Comparison of ENCODE assay signal across 9 cellular contexts in genomic region chr7:106009511-106010226, GRCh38. TPM values are rescaled to one million over a fixed set of nuclear protein-coding genes. Genes with fewer than 3 reads are reported as not detected.
DNase-seq lines count a peak whose midpoint lies in the region; ATAC-seq and TF ChIP-seq lines count a peak whose summit lies in the region.
"Had no signal": no experiment of that assay in that cellular context is flagged by ENCODE, and none has a peak within 500 bp of the region (broad histone marks: within the 10 kb centered on the region; RNA-seq: fewer than 3 reads in every experiment).

No MANE protein-coding gene starts in this region.

- peak in 1 of 2 donors; percentile 65 for TF ChIP-seq POLR2A in adrenal gland (IDR thresholded peaks at IDR 0.05)
- TF ChIP-seq POLR2A in prostate gland (IDR thresholded peaks at IDR 0.05), result no peak

- ATAC-seq in GM21447 (IDR thresholded peaks at IDR 0.05; ENCODE audit: unreplicated experiment) (peak; percentile 69), heart right ventricle (peak; percentile 93 to 98 (median 96))

- CTCF ChIA-PET in CD4-positive, alpha-beta memory T cell (lab: Charles Lee; ENCODE audit: partially characterized antibody), result interaction anchor here (0.8 to 7.2 kb wide), 19 partner anchors 11 to 353 kb away, joined by 3 to 99 read pairs (median 4); no protein-coding TSS in a partner anchor

- H3K4me3 Mint-ChIP-seq in CD4-positive, alpha-beta memory T cell, result peak overlapping the region in 4 of 8 donors; percentile 34 to 64 (median 48)
- H3K4me3 Mint-ChIP-seq: T-helper 1 cell treated with Interleukin-12 subunit alpha and Interleukin-12 subunit beta and Interleukin-4 antibody, amounts not matched to agents 30 μg/mL and 1 μg/mL, for 36 hours had no signal

- H3K4me3 ChIP-seq in CD4-positive, alpha-beta memory T cell (ENCODE audit: low read length in 2 of 2), result no peak overlapping the region
- H3K4me3 ChIP-seq in adrenal gland (peak overlapping the region in 1 of 4 donors; percentile 43), heart right ventricle (peak overlapping the region in 1 of 10 donors; percentile 2), prostate gland (no peak overlapping the region)

- H3K9me3 ChIP-seq in CD4-positive, alpha-beta memory T cell (ENCODE audit: control insufficient read depth in 1 of 2, low read length in 2 of 2), result no peaks in the 10 kb centered on the region
- no peaks in the 10 kb centered on the region for H3K9me3 ChIP-seq in adrenal gland (replicated peaks in 1 of 3)
- H3K9me3 ChIP-seq in heart right ventricle, result peaks cover 0 to 14% (median 0%) of the 10 kb centered on the region in 11 donors
- H3K9me3 ChIP-seq in prostate gland, result no peaks in the 10 kb centered on the region

- peaks cover 18 to 28% (median 24%) of the 10 kb centered on the region in 4 donors for H3K4me1 Mint-ChIP-seq in CD4-positive, alpha-beta memory T cell

- TF ChIP-seq CTCF in adrenal gland (IDR thresholded peaks at IDR 0.05), result peak; percentile 86 to 98 (median 94)
- peak; percentile 93 to 98 (median 96) for TF ChIP-seq CTCF in heart right ventricle (IDR thresholded peaks at IDR 0.05)
- peak; percentile 78 to 96 (median 94) for TF ChIP-seq CTCF in prostate gland (IDR thresholded peaks at IDR 0.05)

- H3K27me3 Mint-ChIP-seq in CD4-positive, alpha-beta memory T cell, result no peaks in the 10 kb centered on the region

- peaks cover 23% of the 10 kb centered on the region for H3K4me1 ChIP-seq in CD4-positive, alpha-beta memory T cell (ENCODE audit: insufficient read depth, low read length)
- H3K4me1 ChIP-seq in adrenal gland (replicated peaks in 1 of 2), result peaks cover 3 to 18% of the 10 kb centered on the region in 2 donors
- H3K4me1 ChIP-seq in heart right ventricle, result peaks cover 0 to 16% (median 5%) of the 10 kb centered on the region in 9 donors
- H3K4me1 ChIP-seq in prostate gland (replicated peaks), result no peaks in the 10 kb centered on the region

- H3K36me3 ChIP-seq in CD4-positive, alpha-beta memory T cell (ENCODE audit: insufficient read depth, low read length), result no peaks in the 10 kb centered on the region
- H3K36me3 ChIP-seq in adrenal gland (replicated peaks in 1 of 2) (no peaks in the 10 kb centered on the region), heart right ventricle (no peaks in the 10 kb centered on the region), prostate gland (no peaks in the 10 kb centered on the region)

- H3K36me3 Mint-ChIP-seq in CD4-positive, alpha-beta memory T cell, result peaks cover 4% of the 10 kb centered on the region in 2 donors

- POLR2A ChIA-PET in CD4-positive, alpha-beta memory T cell (lab: Charles Lee; ENCODE audit: partially characterized antibody), result interaction anchor here (0.8 to 3.7 kb wide), 4 partner anchors 10 to 249 kb away, joined by 3 to 28 read pairs (median 3); no protein-coding TSS in a partner anchor

- peak overlapping the region in 6 of 7 donors; percentile 64 to 85 (median 74) for H3K27ac Mint-ChIP-seq in CD4-positive, alpha-beta memory T cell
- H3K27ac Mint-ChIP-seq: T-helper 1 cell treated with Interleukin-12 subunit alpha and Interleukin-12 subunit beta and Interleukin-4 antibody, amounts not matched to agents 30 μg/mL and 1 μg/mL, for 36 hours had no signal

- peak; percentile 77 to 83 (median 78) for DNase-seq in CD4-positive, alpha-beta memory T cell
- DNase-seq in LoVo (ENCODE audit: low spot score) (peak; percentile 84), SW480 (ENCODE audit: low spot score) (peak; percentile 99), adrenal gland (peak; percentile 85 to 93 (median 91)), heart right ventricle (peak; percentile 57 to 78), prostate gland (ENCODE audit: low spot score) (peak; percentile 63), ureter (ENCODE audit: low spot score) (peak; percentile 82)

- H3K27ac ChIP-seq in CD4-positive, alpha-beta memory T cell (ENCODE audit: low read depth, low read length), result no peak overlapping the region
- H3K27ac ChIP-seq in adrenal gland (peak overlapping the region; percentile 12 to 83 (median 53)), heart right ventricle (peak overlapping the region in 1 of 10 donors; percentile 6), prostate gland (no peak overlapping the region)

- no peaks in the 10 kb centered on the region for H3K27me3 ChIP-seq in CD4-positive, alpha-beta memory T cell (ENCODE audit: insufficient read depth, low read length)
- H3K27me3 ChIP-seq in adrenal gland (no peaks in the 10 kb centered on the region), heart right ventricle (peaks cover 0 to 3% (median 0%) of the 10 kb centered on the region in 7 donors), prostate gland (replicated peaks; ENCODE audit: insufficient read depth) (no peaks in the 10 kb centered on the region)

- intact Hi-C loops in CD4-positive, alpha-beta memory T cell (cut with micrococcal nuclease), result loop anchor here (1.0 kb wide), 6 partner anchors 13 to 357 kb away; partner anchors contain the start of gene ATXN7L1
- intact Hi-C loops in adrenal gland (cut with DNase I) (loop anchor here (5.0 to 10.0 kb wide), 3 partner anchors 75 to 355 kb away; no protein-coding TSS in a partner anchor), heart right ventricle (cut with DNase I) (loop anchor here in 9 of 10 donors (1.0 to 10.0 kb wide), 14 partner anchors 72 to 357 kb away; partner anchors contain the start of gene ATXN7L1 (in 2 of the 9)), prostate gland (cut with DNase I) (loop anchor here (2.0 to 5.0 kb wide), 4 partner anchors 77 to 357 kb away; partner anchors contain the start of gene ATXN7L1)

- peaks cover 2 to 22% (median 14%) of the 10 kb centered on the region in 8 donors for H3K9me3 Mint-ChIP-seq in CD4-positive, alpha-beta memory T cell

- WGBS in adrenal gland, 4 donors, result 2 to 9% (median 5%) methylated on average over 11 to 29 of the region's 29 CpGs
- WGBS in heart right ventricle, 2 donors, result 11 to 15% methylated on average over 29 of the region's 29 CpGs
- 10% methylated on average over 29 of the region's 29 CpGs for WGBS in prostate gland

RNA-seq across cellular contexts. Expression of gene CDHR3, which starts 46.6 kb away (rescaled TPM):
- 10 to 100 TPM; 11.3 to 12.1 TPM for total RNA-seq in CD4-positive, alpha-beta memory T cell
- 1 to 10 TPM; 1.3 to 2.1 TPM for polyA plus RNA-seq in CD4-positive, alpha-beta memory T cell
- total RNA-seq in adrenal gland, result 1 to 10 TPM in 7 of 8 donors, under 1 TPM in 1; 0.66 to 2.7 (median 2.0) TPM
- 1 to 10 TPM in 2 of 3 donors, under 1 TPM in 1; 0.79 to 4.3 (median 2.9) TPM for polyA plus RNA-seq in adrenal gland
- 10 to 100 TPM in 2 of 10 donors, 1 to 10 TPM in 7, under 1 TPM in 1; 0.59 to 14.2 (median 1.9) TPM for total RNA-seq in heart right ventricle
- polyA plus RNA-seq in heart right ventricle, result 1 to 10 TPM in 1 of 2 donors, under 1 TPM in 1; 0.88 to 6.4 TPM
- 1 to 10 TPM; 2.2 to 3.9 TPM for total RNA-seq in prostate gland
- total RNA-seq in ureter, result 6.0 TPM

Comparison
In these comparisons a context has a peak if more than half of its experiments do, and no peak if none do; other contexts are left out.
1. H3K27ac ChIP-seq: peak in adrenal gland (5 of 5); none in CD4-positive, alpha-beta memory T cell (single experiment) and prostate gland (0 of 2).
2. Peak in every context shown above with its lines, with median percentiles within 50 percentile points of each other: DNase-seq and CTCF ChIP-seq.